19 cellular contexts compared by ENCODE assay signal in genomic region chr3:48979451-48979850, GRCh38. TPM values are rescaled to one million over a fixed set of nuclear protein-coding genes. Genes with fewer than 3 reads are reported as not detected.
DNase-seq lines count a peak whose midpoint lies in the region; ATAC-seq and TF ChIP-seq lines count a peak whose summit lies in the region.
"Had no signal": no experiment of that assay in that cellular context is flagged by ENCODE, and none has a peak within 500 bp of the region (broad histone marks: within the 10 kb centered on the region; RNA-seq: fewer than 3 reads in every experiment).

No MANE protein-coding gene starts in this region.

- no peaks in the 10 kb centered on the region for H3K27me3 Mint-ChIP-seq in activated T-cell treated with anti-CD3 and anti-CD28 coated beads, Interleukin-2, amount 50 U/mL, for 72 hours (ENCODE audit: low read depth)
- H3K27me3 Mint-ChIP-seq in activated T-cell treated with anti-CD3 and anti-CD28 coated beads, Interleukin-2, amount 50 U/mL, for 4 hours (ENCODE audit: low read depth): no peaks in the 10 kb centered on the region
- no peaks in the 10 kb centered on the region for H3K27me3 Mint-ChIP-seq in CD4-positive, alpha-beta memory T cell
- H3K27me3 Mint-ChIP-seq in WTC11 (ENCODE audit: low read depth): no peaks in the 10 kb centered on the region
- H3K27me3 Mint-ChIP-seq: B cell; CD4-positive, alpha-beta T cell had no signal

- no peak for TF ChIP-seq CTCF in WTC11 (IDR thresholded peaks at IDR 0.05)
- TF ChIP-seq CTCF in upper lobe of right lung (IDR thresholded peaks at IDR 0.05): no peak
- TF ChIP-seq CTCF in breast epithelium (IDR thresholded peaks at IDR 0.05): no peak

- no peak overlapping the region for H3K4me3 ChIP-seq in CD4-positive, alpha-beta memory T cell (ENCODE audit: low read length in 2 of 2)
- H3K4me3 ChIP-seq in upper lobe of right lung (no peak overlapping the region), breast epithelium (no peak overlapping the region)
- H3K4me3 ChIP-seq: BLaER1, HAP-1 had no signal

- H3K27ac ChIP-seq in CD4-positive, alpha-beta memory T cell (ENCODE audit: low read depth, low read length): no peak overlapping the region
- H3K27ac ChIP-seq in upper lobe of right lung (no peak overlapping the region), breast epithelium (no peak overlapping the region)
- H3K27ac ChIP-seq: BLaER1, C4-2B had no signal

- CTCF ChIA-PET in CD4-positive, alpha-beta memory T cell (lab: Charles Lee; ENCODE audit: partially characterized antibody): no interaction called here
- CTCF ChIA-PET in WTC11 (lab: Charles Lee): no interaction called here

- POLR2A ChIA-PET in CD4-positive, alpha-beta memory T cell (lab: Charles Lee; ENCODE audit: partially characterized antibody): interaction anchor here (1.0 kb wide), 1 partner anchor 114 kb away, joined by 3 read pairs; no protein-coding TSS in a partner anchor
- POLR2A ChIA-PET in WTC11 (lab: Charles Lee): interaction anchor here (0.5 kb wide), 1 partner anchor 306 kb away, joined by 3 read pairs; no protein-coding TSS in a partner anchor

- no peaks in the 10 kb centered on the region for H3K4me1 ChIP-seq in CD4-positive, alpha-beta memory T cell (ENCODE audit: insufficient read depth, low read length)
- H3K4me1 ChIP-seq in upper lobe of right lung: no peaks in the 10 kb centered on the region
- H3K4me1 ChIP-seq in breast epithelium: no peaks in the 10 kb centered on the region
- H3K4me1 ChIP-seq: BLaER1, HAP-1 had no signal

- no peaks in the 10 kb centered on the region for H3K27me3 ChIP-seq in CD4-positive, alpha-beta memory T cell (ENCODE audit: insufficient read depth, low read length)
- no peaks in the 10 kb centered on the region for H3K27me3 ChIP-seq in upper lobe of right lung
- H3K27me3 ChIP-seq in breast epithelium: no peaks in the 10 kb centered on the region
- H3K27me3 ChIP-seq: BLaER1 had no signal

- peak overlapping the region; percentile 20 for H3K27ac Mint-ChIP-seq in activated T-cell treated with anti-CD3 and anti-CD28 coated beads, Interleukin-2, amount 50 U/mL, for 72 hours
- H3K27ac Mint-ChIP-seq in CD4-positive, alpha-beta memory T cell: peak overlapping the region in 4 of 7 donors; percentile 3 to 69 (median 44)
- 0 out of 2 replicates have a peak overlapping the region, but pooled peaks have one; percentile 34 for H3K27ac Mint-ChIP-seq in WTC11
- H3K27ac Mint-ChIP-seq: B cell; CD4-positive, alpha-beta T cell; HFFc6 had no signal

- no peak for TF ChIP-seq POLR2A in breast epithelium (IDR thresholded peaks at IDR 0.05)

- H3K4me3 Mint-ChIP-seq in activated T-cell treated with anti-CD3 and anti-CD28 coated beads, Interleukin-2, amount 50 U/mL, for 72 hours: no peak overlapping the region
- no peak overlapping the region for H3K4me3 Mint-ChIP-seq in activated T-cell treated with anti-CD3 and anti-CD28 coated beads, Interleukin-2, amount 50 U/mL, for 4 hours
- H3K4me3 Mint-ChIP-seq in CD4-positive, alpha-beta memory T cell: no peak overlapping the region
- no peak overlapping the region for H3K4me3 Mint-ChIP-seq in WTC11
- H3K4me3 Mint-ChIP-seq: B cell; CD4-positive, alpha-beta T cell; HFFc6 had no signal

- no peaks in the 10 kb centered on the region for H3K9me3 ChIP-seq in CD4-positive, alpha-beta memory T cell (ENCODE audit: control insufficient read depth in 1 of 2, low read length in 2 of 2)
- no peaks in the 10 kb centered on the region for H3K9me3 ChIP-seq in upper lobe of right lung
- H3K9me3 ChIP-seq in breast epithelium: no peaks in the 10 kb centered on the region
- H3K9me3 ChIP-seq: BLaER1, HAP-1 had no signal

- H3K36me3 ChIP-seq in CD4-positive, alpha-beta memory T cell (ENCODE audit: insufficient read depth, low read length): peaks cover 59% of the 10 kb centered on the region
- H3K36me3 ChIP-seq in upper lobe of right lung: peaks cover 94% of the 10 kb centered on the region
- H3K36me3 ChIP-seq in breast epithelium: peaks cover 4% of the 10 kb centered on the region

- no peak for DNase-seq in activated T-cell treated with anti-CD3 and anti-CD28 coated beads, Interleukin-2, amount 50 U/mL, for 72 hours
- DNase-seq in activated T-cell treated with anti-CD3 and anti-CD28 coated beads, Interleukin-2, amount 50 U/mL, for 4 hours: no peak
- DNase-seq in CD4-positive, alpha-beta memory T cell: no peak
- DNase-seq in WTC11 (ENCODE audit: low spot score) (no peak), upper lobe of right lung (peak; percentile 9), breast epithelium (ENCODE audit: low spot score in 2 of 2) (no peak), sciatic nerve (ENCODE audit: low spot score) (no peak)
- DNase-seq: Calu3; CD4-positive, alpha-beta T cell; COR-L47; DMS53; DMS79 treated with DMSO at 0.1 percent for 48 hours; GF-D8; GOT3; HFFc6 had no signal

- H3K4me1 Mint-ChIP-seq in activated T-cell treated with anti-CD3 and anti-CD28 coated beads, Interleukin-2, amount 50 U/mL, for 72 hours (ENCODE audit: low read depth): no peaks in the 10 kb centered on the region
- no peaks in the 10 kb centered on the region for H3K4me1 Mint-ChIP-seq in activated T-cell treated with anti-CD3 and anti-CD28 coated beads, Interleukin-2, amount 50 U/mL, for 4 hours (ENCODE audit: low read depth)
- H3K4me1 Mint-ChIP-seq in CD4-positive, alpha-beta memory T cell: peaks cover 0 to 5% (median 0%) of the 10 kb centered on the region in 4 donors
- no peaks in the 10 kb centered on the region for H3K4me1 Mint-ChIP-seq in WTC11
- H3K4me1 Mint-ChIP-seq: B cell had no signal

- intact Hi-C loops in CD4-positive, alpha-beta memory T cell (cut with micrococcal nuclease): no loop called here
- intact Hi-C loops in upper lobe of right lung (cut with DNase I): no loop called here
- intact Hi-C loops in breast epithelium (cut with DNase I; ENCODE audit: low total_unique reads): no loop called here
- intact Hi-C loops in sciatic nerve (cut with DNase I): no loop called here

- no peaks in the 10 kb centered on the region for H3K9me3 Mint-ChIP-seq in activated T-cell treated with anti-CD3 and anti-CD28 coated beads, Interleukin-2, amount 50 U/mL, for 72 hours
- no peaks in the 10 kb centered on the region for H3K9me3 Mint-ChIP-seq in activated T-cell treated with anti-CD3 and anti-CD28 coated beads, Interleukin-2, amount 50 U/mL, for 4 hours
- no peaks in the 10 kb centered on the region for H3K9me3 Mint-ChIP-seq in CD4-positive, alpha-beta memory T cell
- no peaks in the 10 kb centered on the region for H3K9me3 Mint-ChIP-seq in WTC11
- H3K9me3 Mint-ChIP-seq: CD4-positive, alpha-beta T cell; HFFc6 had no signal

- ATAC-seq in activated T-cell treated with anti-CD3 and anti-CD28 coated beads, Interleukin-2, amount 50 U/mL, for 72 hours (replicated peaks in 1 of 2): no peak
- ATAC-seq in activated T-cell treated with anti-CD3 and anti-CD28 coated beads, Interleukin-2, amount 50 U/mL, for 4 hours: no peak
- ATAC-seq in WTC11 (no peak), upper lobe of right lung (no peak), sciatic nerve (no peak)

- H3K36me3 Mint-ChIP-seq in activated T-cell treated with anti-CD3 and anti-CD28 coated beads, Interleukin-2, amount 50 U/mL, for 72 hours (ENCODE audit: insufficient read depth in 2 of 2): peaks cover 4 to 31% of the 10 kb centered on the region in 2 donors
- H3K36me3 Mint-ChIP-seq in activated T-cell treated with anti-CD3 and anti-CD28 coated beads, Interleukin-2, amount 50 U/mL, for 4 hours (ENCODE audit: insufficient read depth): peaks cover 43% of the 10 kb centered on the region
- H3K36me3 Mint-ChIP-seq in CD4-positive, alpha-beta memory T cell: peaks cover 56 to 75% of the 10 kb centered on the region in 2 donors
- peaks cover 66% of the 10 kb centered on the region for H3K36me3 Mint-ChIP-seq in WTC11

RNA-seq across cellular contexts. Expression of gene P4HTM, which starts 10.6 kb away (rescaled TPM):
- total RNA-seq in activated T-cell treated with anti-CD3 and anti-CD28 coated beads, Interleukin-2, amount 50 U/mL, for 72 hours: 10 to 100 TPM; 42.0 to 45.7 TPM
- 10 to 100 TPM; 25.7 to 28.2 (median 26.3) TPM for total RNA-seq in activated T-cell treated with anti-CD3 and anti-CD28 coated beads, Interleukin-2, amount 50 U/mL, for 4 hours
- 10 to 100 TPM; 79.3 to 87.3 TPM for total RNA-seq in CD4-positive, alpha-beta memory T cell
- 10 to 100 TPM; 29.7 to 32.8 TPM for polyA plus RNA-seq in CD4-positive, alpha-beta memory T cell
- total RNA-seq in WTC11 (2021): 21.9 to 28.8 TPM (median 28.2 TPM) in 3 replicates
- total RNA-seq in upper lobe of right lung: 38.0 TPM
- 10 to 100 TPM; 29.9 to 59.7 (median 58.7) TPM for total RNA-seq in breast epithelium
- total RNA-seq in sciatic nerve: 40.1 TPM

RNA-seq across cellular contexts. Expression of gene WDR6, which starts 27.7 kb away (rescaled TPM):
- 100 to 1,000 TPM; 145 to 159 TPM for total RNA-seq in activated T-cell treated with anti-CD3 and anti-CD28 coated beads, Interleukin-2, amount 50 U/mL, for 72 hours
- total RNA-seq in activated T-cell treated with anti-CD3 and anti-CD28 coated beads, Interleukin-2, amount 50 U/mL, for 4 hours: 100 to 1,000 TPM; 147 to 163 (median 155) TPM
- 100 to 1,000 TPM; 287 to 295 TPM for total RNA-seq in CD4-positive, alpha-beta memory T cell
- polyA plus RNA-seq in CD4-positive, alpha-beta memory T cell: 100 to 1,000 TPM; 105 to 143 TPM
- total RNA-seq in WTC11 (2021) (204 to 213 TPM (median 209 TPM) in 3 replicates), upper lobe of right lung (172 TPM), breast epithelium (100 to 1,000 TPM in 2 of 3 donors, 10 to 100 TPM in 1; 57.9 to 143 (median 135) TPM), sciatic nerve (149 TPM)

RNA-seq across cellular contexts. Expression of gene DALRD3, which starts 38.9 kb away (rescaled TPM):
- 10 to 100 TPM; 24.8 to 29.8 TPM for total RNA-seq in activated T-cell treated with anti-CD3 and anti-CD28 coated beads, Interleukin-2, amount 50 U/mL, for 72 hours
- total RNA-seq in activated T-cell treated with anti-CD3 and anti-CD28 coated beads, Interleukin-2, amount 50 U/mL, for 4 hours: 10 to 100 TPM; 23.9 to 32.3 (median 25.4) TPM
- 10 to 100 TPM; 31.2 to 32.8 TPM for total RNA-seq in CD4-positive, alpha-beta memory T cell
- 10 to 100 TPM; 32.2 to 41.3 TPM for polyA plus RNA-seq in CD4-positive, alpha-beta memory T cell
- total RNA-seq in WTC11 (2021) (38.8 to 41.4 TPM (median 39.6 TPM) in 3 replicates), upper lobe of right lung (19.0 TPM), breast epithelium (10 to 100 TPM; 27.5 to 48.4 (median 37.7) TPM), sciatic nerve (18.7 TPM)

RNA-seq across cellular contexts. Expression of gene NDUFAF3, which starts 42.5 kb away (rescaled TPM):
- 10 to 100 TPM; 31.9 to 35.1 TPM for total RNA-seq in activated T-cell treated with anti-CD3 and anti-CD28 coated beads, Interleukin-2, amount 50 U/mL, for 72 hours
- total RNA-seq in activated T-cell treated with anti-CD3 and anti-CD28 coated beads, Interleukin-2, amount 50 U/mL, for 4 hours: 100 to 1,000 TPM; 138 to 155 (median 147) TPM
- 10 to 100 TPM; 77.9 to 85.7 TPM for total RNA-seq in CD4-positive, alpha-beta memory T cell
- polyA plus RNA-seq in CD4-positive, alpha-beta memory T cell: 100 to 1,000 TPM; 145 to 169 TPM
- total RNA-seq in WTC11 (2021) (36.8 to 50.3 TPM (median 49.6 TPM) in 3 replicates), upper lobe of right lung (77.6 TPM), breast epithelium (100 to 1,000 TPM; 151 to 171 (median 164) TPM), sciatic nerve (75.1 TPM)

RNA-seq across cellular contexts. Expression of gene IMPDH2, which starts 49.7 kb away (rescaled TPM):
- 100 to 1,000 TPM; 490 to 562 TPM for total RNA-seq in activated T-cell treated with anti-CD3 and anti-CD28 coated beads, Interleukin-2, amount 50 U/mL, for 72 hours
- 100 to 1,000 TPM; 664 to 769 (median 721) TPM for total RNA-seq in activated T-cell treated with anti-CD3 and anti-CD28 coated beads, Interleukin-2, amount 50 U/mL, for 4 hours
- 10 to 100 TPM; 87.5 to 89.6 TPM for total RNA-seq in CD4-positive, alpha-beta memory T cell
- 10 to 100 TPM; 82.9 to 87.5 TPM for polyA plus RNA-seq in CD4-positive, alpha-beta memory T cell
- total RNA-seq in WTC11 (2021): 449 to 472 TPM (median 452 TPM) in 3 replicates
- 107 TPM for total RNA-seq in upper lobe of right lung
- total RNA-seq in breast epithelium: 100 to 1,000 TPM; 123 to 216 (median 178) TPM
- 121 TPM for total RNA-seq in sciatic nerve
